ENCODE assay signal across 16 cellular contexts in the genomic region with DNA sequence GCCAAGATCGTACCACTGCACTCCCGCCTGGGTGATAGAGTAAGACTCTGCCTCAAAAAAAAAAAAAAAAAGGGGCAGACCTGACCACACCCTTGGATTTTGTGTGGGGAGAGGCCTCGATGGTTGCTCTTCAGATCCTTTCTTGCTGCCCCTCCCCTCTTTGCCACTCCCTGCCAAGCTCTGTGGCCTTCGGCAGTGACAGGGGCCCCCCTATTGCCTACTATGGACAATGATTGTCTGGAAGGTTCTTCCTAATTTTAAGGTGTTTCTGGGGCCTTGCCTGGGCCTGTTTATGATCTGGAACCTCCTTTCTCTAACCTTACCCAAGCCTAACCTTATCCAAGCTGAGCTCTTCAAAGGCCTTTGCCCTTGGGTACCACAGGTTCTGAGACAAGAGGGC. TPM values are rescaled to one million over a fixed set of nuclear protein-coding genes. Genes with fewer than 3 reads are reported as not detected.
A peak's percentile ranks its signal among the peaks of the same experiment; 100 is the strongest.
DNase-seq lines count a peak whose midpoint lies in the region; ATAC-seq and TF ChIP-seq lines count a peak whose summit lies in the region.
"Had no signal": no experiment of that assay in that cellular context is flagged by ENCODE, and none has a peak within 500 bp of the region (broad histone marks: within the 10 kb centered on the region; RNA-seq: fewer than 3 reads in every experiment).

No MANE protein-coding gene starts in this region.

- TF ChIP-seq POLR2A in upper lobe of left lung (IDR thresholded peaks at IDR 0.05): no peak

- H3K4me1 ChIP-seq in upper lobe of left lung (peaks cover 0 to 4% (median 0%) of the 10 kb centered on the region in 4 donors), BE2C (peaks cover 3% of the 10 kb centered on the region), mucosa of descending colon (ENCODE audit: low read depth) (no peaks in the 10 kb centered on the region)
- H3K4me1 ChIP-seq: parathyroid adenoma, uterus had no signal

- ATAC-seq in T-cell (replicated peaks in 1 of 4) (no peak), upper lobe of left lung (ENCODE audit: low FRiP score in 2 of 2) (no peak), mucosa of descending colon (no peak)
- no peak for ATAC-seq in effector memory CD8-positive, alpha-beta T cell (replicated peaks)

- no peaks in the 10 kb centered on the region for H3K9me3 ChIP-seq in upper lobe of left lung
- no peaks in the 10 kb centered on the region for H3K9me3 ChIP-seq in BE2C
- no peaks in the 10 kb centered on the region for H3K9me3 ChIP-seq in mucosa of descending colon
- H3K9me3 ChIP-seq: uterus had no signal

- no peak for TF ChIP-seq CTCF in upper lobe of left lung (IDR thresholded peaks at IDR 0.05)
- no peak for TF ChIP-seq CTCF in BE2C (IDR thresholded peaks at IDR 0.05; ENCODE audit: low read depth, low read length)
- no peak for TF ChIP-seq CTCF in mucosa of descending colon (IDR thresholded peaks at IDR 0.05)

- peak overlapping the region; percentile 68 for H3K27ac Mint-ChIP-seq in activated naive CD4-positive, alpha-beta T cell treated with anti-CD3 and anti-CD28 coated beads for 36 hours
- H3K27ac Mint-ChIP-seq in T-cell: peak overlapping the region; percentile 93 to 99
- peak overlapping the region; percentile 94 to 96 for H3K27ac Mint-ChIP-seq in effector memory CD8-positive, alpha-beta T cell

- DNase-seq in activated naive CD4-positive, alpha-beta T cell treated with anti-CD3 and anti-CD28 coated beads for 36 hours: no peak
- DNase-seq in activated naive CD4-positive, alpha-beta T cell (lab: John Stamatoyannopoulos, UW): no peak
- DNase-seq in T-cell (no peak), upper lobe of left lung (peak in 1 of 2 donors; percentile 3), BE2C (no peak), mucosa of descending colon (no peak)
- no peak for DNase-seq in effector memory CD8-positive, alpha-beta T cell
- DNase-seq in activated CD4-positive, CD25-positive, alpha-beta regulatory T cell (lab: John Stamatoyannopoulos, UW): no peak
- DNase-seq: NCI-H1105, NCI-H2171, NCI-H82, uterus had no signal

- H3K4me3 ChIP-seq in upper lobe of left lung: peak overlapping the region in 3 of 4 donors; percentile 26 to 38 (median 29)
- no peak overlapping the region for H3K4me3 ChIP-seq in BE2C (ENCODE audit: low read depth, low read length)
- H3K4me3 ChIP-seq in mucosa of descending colon: no peak overlapping the region
- H3K4me3 ChIP-seq: uterus had no signal

- intact Hi-C loops in activated naive CD4-positive, alpha-beta T cell treated with anti-CD3 and anti-CD28 coated beads for 36 hours (cut with micrococcal nuclease): loop anchor here (1.0 kb wide), 1 partner anchor 23 kb away; no protein-coding TSS in a partner anchor
- intact Hi-C loops in mucosa of descending colon (cut with DNase I, micrococcal nuclease): no loop called here

- WGBS in upper lobe of left lung, 2 donors: 67 to 83% methylated on average over 2 to 4 of the region's 4 CpGs

- no peak for TF ChIP-seq EP300 in upper lobe of left lung (IDR thresholded peaks at IDR 0.05)

- peak overlapping the region in 2 of 4 donors; percentile 2 to 69 for H3K27ac ChIP-seq in upper lobe of left lung
- H3K27ac ChIP-seq: parathyroid adenoma, uterus had no signal

- H3K9me3 Mint-ChIP-seq in activated naive CD4-positive, alpha-beta T cell treated with anti-CD3 and anti-CD28 coated beads for 36 hours: no peaks in the 10 kb centered on the region
- H3K9me3 Mint-ChIP-seq in T-cell: no peaks in the 10 kb centered on the region
- no peaks in the 10 kb centered on the region for H3K9me3 Mint-ChIP-seq in effector memory CD8-positive, alpha-beta T cell

- POLR2A ChIA-PET in T-cell (lab: Charles Lee): interaction anchor here in 1 of 2 donors (1.1 kb wide), 1 partner anchor 8 kb away, joined by 3 read pairs; no protein-coding TSS in a partner anchor

- H3K36me3 ChIP-seq in upper lobe of left lung (no peaks in the 10 kb centered on the region), BE2C (no peaks in the 10 kb centered on the region), mucosa of descending colon (ENCODE audit: low read depth) (no peaks in the 10 kb centered on the region)
- H3K36me3 ChIP-seq: uterus had no signal

- no peaks in the 10 kb centered on the region for H3K27me3 ChIP-seq in upper lobe of left lung
- no peaks in the 10 kb centered on the region for H3K27me3 ChIP-seq in BE2C
- H3K27me3 ChIP-seq: uterus had no signal

- peak overlapping the region; percentile 82 for H3K4me3 Mint-ChIP-seq in activated naive CD4-positive, alpha-beta T cell treated with anti-CD3 and anti-CD28 coated beads for 36 hours
- H3K4me3 Mint-ChIP-seq in T-cell: peak overlapping the region; percentile 88 to 96 (median 91)
- peak overlapping the region; percentile 96 to 100 for H3K4me3 Mint-ChIP-seq in effector memory CD8-positive, alpha-beta T cell

- peaks cover 27% of the 10 kb centered on the region for H3K4me1 Mint-ChIP-seq in activated naive CD4-positive, alpha-beta T cell treated with anti-CD3 and anti-CD28 coated beads for 36 hours (ENCODE audit: low read depth)
- H3K4me1 Mint-ChIP-seq in T-cell: peaks cover 43 to 63% (median 61%) of the 10 kb centered on the region in 3 donors
- peaks cover 62 to 64% of the 10 kb centered on the region in 2 donors for H3K4me1 Mint-ChIP-seq in effector memory CD8-positive, alpha-beta T cell (ENCODE audit: low read depth in 2 of 2)

- peaks cover 12% of the 10 kb centered on the region for H3K36me3 Mint-ChIP-seq in activated naive CD4-positive, alpha-beta T cell treated with anti-CD3 and anti-CD28 coated beads for 36 hours (ENCODE audit: low read depth)
- H3K36me3 Mint-ChIP-seq in T-cell: peaks cover 24% of the 10 kb centered on the region
- H3K36me3 Mint-ChIP-seq in effector memory CD8-positive, alpha-beta T cell (ENCODE audit: insufficient read depth): peaks cover 68% of the 10 kb centered on the region

- no peaks in the 10 kb centered on the region for H3K27me3 Mint-ChIP-seq in activated naive CD4-positive, alpha-beta T cell treated with anti-CD3 and anti-CD28 coated beads for 36 hours (ENCODE audit: low read depth)
- H3K27me3 Mint-ChIP-seq in T-cell: no peaks in the 10 kb centered on the region
- no peaks in the 10 kb centered on the region for H3K27me3 Mint-ChIP-seq in effector memory CD8-positive, alpha-beta T cell

- CTCF ChIA-PET in activated naive CD4-positive, alpha-beta T cell treated with anti-CD3 and anti-CD28 coated beads for 36 hours (lab: Charles Lee): interaction anchor here (0.6 kb wide), 1 partner anchor 282 kb away, joined by 3 read pairs; no protein-coding TSS in a partner anchor
- CTCF ChIA-PET in T-cell (lab: Charles Lee): interaction anchor here in 1 of 2 donors (0.7 to 2.0 kb wide), 2 partner anchors 15 to 43 kb away, joined by 3 to 5 read pairs; no protein-coding TSS in a partner anchor

RNA-seq across cellular contexts. Expression of gene PRF1, which starts 0.8 kb away (rescaled TPM):
- 1 to 10 TPM; 7.5 to 8.2 TPM for total RNA-seq in activated naive CD4-positive, alpha-beta T cell treated with anti-CD3 and anti-CD28 coated beads for 36 hours
- total RNA-seq in T-cell (100 to 1,000 TPM in 1 of 5 donors, 10 to 100 TPM in 4; 32.6 to 146 (median 63.0) TPM), upper lobe of left lung (10 to 100 TPM in 5 of 6 donors, 1 to 10 TPM in 1; 6.3 to 26.9 (median 15.9) TPM), mucosa of descending colon (1 to 10 TPM; 2.5 to 3.7 (median 3.0) TPM)
- not detected for polyA plus RNA-seq in BE2C (2012; ENCODE audit: insufficient read depth, insufficient read length, low read depth)
- total RNA-seq: frontal cortex, G401, RPMI7951 had no signal

Comparison
In these comparisons a context has a peak if more than half of its experiments do, and no peak if none do; other contexts are left out.
1. H3K4me3 ChIP-seq: peak in upper lobe of left lung (3 of 4); none in BE2C (single experiment) and mucosa of descending colon (single experiment).
2. Peak in every context shown above with its lines, with median percentiles within 50 percentile points of each other: H3K27ac Mint-ChIP-seq and H3K4me3 Mint-ChIP-seq.